25 cellular contexts compared by ENCODE assay signal in genomic region chr15:79944625-79945024, GRCh38. TPM values are rescaled to one million over a fixed set of nuclear protein-coding genes. Genes with fewer than 3 reads are reported as not detected.
"Had no signal": no experiment of that assay in that cellular context is flagged by ENCODE, and none has a peak within 500 bp of the region (broad histone marks: within the 10 kb centered on the region; RNA-seq: fewer than 3 reads in every experiment).

No MANE protein-coding gene starts in this region.

- H3K27ac ChIP-seq: breast epithelium, Peyer's patch, RWPE1, SJCRH30 had no signal

- H3K4me3 ChIP-seq: breast epithelium, Peyer's patch, SJCRH30 had no signal

- H3K4me1 ChIP-seq: breast epithelium, Peyer's patch, SJCRH30 had no signal

- H3K9me3 ChIP-seq: breast epithelium, Peyer's patch, SJCRH30 had no signal

- FAIRE-seq: TTC549 had no signal

- DNase-seq: activated B cell treated with CpG ODN at 0.5 μM for 24 hours; activated CD4-positive, alpha-beta T cell treated with anti-CD3 and anti-CD28 coated beads for 1 hour; activated CD4-positive, alpha-beta T cell treated with anti-CD3 and anti-CD28 coated beads, Interleukin-2, amount 10 ng/mL, durations not matched to agents 24 days and 14 days; activated CD4-positive, alpha-beta T cell treated with anti-CD3 and anti-CD28 coated beads, Interleukin-2, amount 50 U/mL, for 48 hours; activated CD8-positive, alpha-beta memory T cell treated with anti-CD3 and anti-CD28 coated beads, Interleukin-2, amount 10 ng/mL, durations not matched to agents 7 days and 5 days; activated effector memory CD4-positive, alpha-beta T cell treated with Interleukin-2 at 50 U/mL for 16 hours; activated naive CD4-positive, alpha-beta T cell; activated T-cell treated with anti-CD3 and anti-CD28 coated beads, Interleukin-2, amount 50 U/mL, for 24 hours; aorta; caudate nucleus; Kasumi-1; NCI-H1048; NCI-H1694 treated with DMSO at 0.1 percent for 48 hours; NCI-H2029 treated with DMSO at 0.1 percent for 48 hours; NCI-H510A treated with DMSO at 0.1 percent for 48 hours; NCI-H69; Peyer's patch; Right ventricle myocardium superior; SJCRH30; T-cell; T-helper 2 cell; T1000 had no signal

- ATAC-seq: activated CD8-positive, alpha-beta memory T cell treated with anti-CD3 and anti-CD28 coated beads, Interleukin-2, amount 10 ng/mL, durations not matched to agents 7 days and 5 days; T-cell had no signal

- H3K36me3 ChIP-seq: breast epithelium, Peyer's patch, SJCRH30 had no signal

- H3K27me3 ChIP-seq: breast epithelium, Peyer's patch, SJCRH30 had no signal

RNA-seq across cellular contexts. Expression of gene BCL2A1, which starts 26.4 kb away (rescaled TPM):
- total RNA-seq: SJCRH30 had no signal
